ENCODE assay signal across 8 cellular contexts in genomic region chr15:20755665-20756398, GRCh38.
A peak's percentile ranks its signal among the peaks of the same experiment; 100 is the strongest.
DNase-seq lines count a peak whose midpoint lies in the region; ATAC-seq, FAIRE-seq and TF ChIP-seq lines count a peak whose summit lies in the region.
"Not testable (repeated sequence)": the region's sequence is repeated elsewhere in the genome, so short reads cannot be mapped to it uniquely, and the experiment has no call there.

No MANE protein-coding gene starts in this region.

- TF ChIP-seq CTCF in A549 (IDR thresholded peaks at IDR 0.05); PC-3 (conservative IDR thresholded peaks at IDR 0.05; ENCODE audit: low read depth, low read length); activated CD8-positive, alpha-beta T cell treated with anti-CD3 and anti-CD28 coated beads for 36 hours (IDR thresholded peaks at IDR 0.05); HepG2 (CRISPR knock-in tag; IDR thresholded peaks at IDR 0.05): not testable (repeated sequence)

- not testable (repeated sequence) for H3K4me2 ChIP-seq in A549; PC-3 (ENCODE audit: low read length); HepG2 (ENCODE audit: low read depth, low read length)

- H3K27ac ChIP-seq in A549; PC-3 (ENCODE audit: low read length); HepG2 (ENCODE audit: extremely low read length, insufficient read depth, low read length): not testable (repeated sequence)

- not testable (repeated sequence) for H3K4me1 ChIP-seq in A549; PC-3 (ENCODE audit: insufficient read depth, low read length); HepG2 (ENCODE audit: insufficient read depth, low read length)

- not testable (repeated sequence) for H3K4me3 Mint-ChIP-seq in activated CD8-positive, alpha-beta T cell treated with anti-CD3 and anti-CD28 coated beads for 36 hours

- not testable (repeated sequence) for TF ChIP-seq EP300 in A549 (IDR thresholded peaks at IDR 0.05); HepG2 (IDR thresholded peaks at IDR 0.05; ENCODE audit: low read depth in 2 of 2, low read length in 2 of 2); HepG2 (CRISPR knock-in tag; IDR thresholded peaks at IDR 0.05; ENCODE audit: borderline replicate concordance)

- POLR2A ChIA-PET in A549 (lab: Yijun Ruan, JAX); PC-3 (lab: Charles Lee; ENCODE audit: unreplicated experiment); activated CD8-positive, alpha-beta T cell treated with anti-CD3 and anti-CD28 coated beads for 36 hours (lab: Charles Lee); HepG2 (lab: Yijun Ruan, JAX): not testable (repeated sequence)

- H2AFZ ChIP-seq in PC-3 (ENCODE audit: low read length); HepG2 (ENCODE audit: low read length): not testable (repeated sequence)

- in situ Hi-C loops in HepG2 (cut with HindIII; ENCODE audit: extremely low pct_ligation_motif_present, low pct_unique_long_range_greater_than_20kb), result not testable (repeated sequence)

- H3K9me2 ChIP-seq in PC-3 (replicated peaks; ENCODE audit: low read length), result not testable (repeated sequence)

- not testable (repeated sequence) for H3K27ac Mint-ChIP-seq in activated CD8-positive, alpha-beta T cell treated with anti-CD3 and anti-CD28 coated beads for 36 hours

- not testable (repeated sequence) for BruUV-seq in PC-3 (replicated peaks; lab: Mats Ljungman, UMichigan); HepG2 (replicated peaks; lab: Mats Ljungman, UMichigan)

- not testable (repeated sequence) for H3F3A ChIP-seq in PC-3 (ENCODE audit: low read length, unreplicated experiment)

- CTCF ChIA-PET in A549 (lab: Yijun Ruan, JAX); PC-3 (lab: Charles Lee); activated CD8-positive, alpha-beta T cell treated with anti-CD3 and anti-CD28 coated beads for 36 hours (lab: Charles Lee); HepG2 (lab: Yijun Ruan, JAX; ENCODE audit: low intra/inter-chr PET ratio, low total read pairs): not testable (repeated sequence)

- not testable (repeated sequence) for FAIRE-seq in A549 (lab: Jason Lieb, UNC); HepG2 (lab: Jason Lieb, UNC)

- H3K4me1 Mint-ChIP-seq in activated CD8-positive, alpha-beta T cell treated with anti-CD3 and anti-CD28 coated beads for 36 hours (ENCODE audit: low read depth), result not testable (repeated sequence)

- not testable (repeated sequence) for TF ChIP-seq POLR2A in A549 (IDR thresholded peaks at IDR 0.05; ENCODE audit: low read length); HepG2 (IDR thresholded peaks at IDR 0.05; ENCODE audit: insufficient read depth in 1 of 2, low read depth in 2 of 2, low read length in 2 of 2)

- H3K9me3 Mint-ChIP-seq in activated CD8-positive, alpha-beta T cell treated with anti-CD3 and anti-CD28 coated beads for 36 hours, result not testable (repeated sequence)

- not testable (repeated sequence) for DNase-seq in A549 (ENCODE audit: low read depth in 1 of 2, low spot score in 1 of 2); PC-3; HepG2 (ENCODE audit: low spot score)
- peak; percentile 38 for DNase-seq in activated CD8-positive, alpha-beta T cell treated with anti-CD3 and anti-CD28 coated beads for 36 hours
- DNase-seq in activated T-helper 1 cell treated with Interleukin-2 at 50 U/mL for 16 hours (ENCODE audit: low read depth), result peak; percentile 7
- DNase-seq in stimulated activated CD4-positive, alpha-beta T cell treated with anti-CD3 and anti-CD28 coated beads, Interleukin-12 subunit alpha, Interleukin-12 subunit beta, amount 100 ng/mL, for 24 hours (ENCODE audit: low read depth in 2 of 2), result peak; percentile 44 to 64
- peak; percentile 7 to 52 for DNase-seq in stimulated activated CD8-positive, alpha-beta memory T cell treated with anti-CD3 and anti-CD28 coated beads, Interleukin-2, amount 100 ng/mL, for 48 hours (ENCODE audit: low read depth in 2 of 2)

- not testable (repeated sequence) for TF ChIP-seq RAD21 in A549 (conservative IDR thresholded peaks at IDR 0.05 in 1 of 2, IDR thresholded peaks at IDR 0.05 in 1 of 2); HepG2 (CRISPR knock-in tag; IDR thresholded peaks at IDR 0.05)

- not testable (repeated sequence) for H3K27me3 Mint-ChIP-seq in activated CD8-positive, alpha-beta T cell treated with anti-CD3 and anti-CD28 coated beads for 36 hours

- not testable (repeated sequence) for H3K9ac ChIP-seq in PC-3 (ENCODE audit: low read length); HepG2 (ENCODE audit: insufficient read depth, low read depth, low read length)

- not testable (repeated sequence) for H4K20me1 ChIP-seq in PC-3 (ENCODE audit: low read length); HepG2 (ENCODE audit: insufficient read depth, low read length)

- peak; percentile 89 to 100 for ATAC-seq in A549
- ATAC-seq in PC-3, result peak; percentile 97
- ATAC-seq in activated CD8-positive, alpha-beta T cell treated with anti-CD3 and anti-CD28 coated beads for 36 hours, result not testable (repeated sequence)
- peak; percentile 60 for ATAC-seq in esophagus mucosa
- peak; percentile 67 for ATAC-seq in HepG2

- not testable (repeated sequence) for H3K36me3 ChIP-seq in PC-3 (ENCODE audit: low read depth, low read length); HepG2 (replicated peaks in 1 of 2; ENCODE audit: control insufficient read depth in 1 of 2, insufficient read depth in 2 of 2, low read length in 2 of 2)

- not testable (repeated sequence) for H3K79me2 ChIP-seq in PC-3 (ENCODE audit: low read length); HepG2 (ENCODE audit: insufficient read depth, low read length)

- 85% methylated on average over 18 of the region's 65 CpGs for WGBS in A549 (ENCODE audit: missing lambda C conversion rate)
- WGBS in HepG2 (ENCODE audit: low lambda C conversion rate), result 25% methylated on average over 17 of the region's 65 CpGs

- H3K9me3 ChIP-seq in A549; PC-3 (ENCODE audit: low read length); HepG2 (ENCODE audit: low read length): not testable (repeated sequence)

- not testable (repeated sequence) for H3K36me3 Mint-ChIP-seq in activated CD8-positive, alpha-beta T cell treated with anti-CD3 and anti-CD28 coated beads for 36 hours (ENCODE audit: low read depth)

- intact Hi-C loops in PC-3 (cut with micrococcal nuclease); activated CD8-positive, alpha-beta T cell treated with anti-CD3 and anti-CD28 coated beads for 36 hours (cut with micrococcal nuclease); HepG2 (cut with micrococcal nuclease; ENCODE audit: unreplicated experiment): not testable (repeated sequence)

- not testable (repeated sequence) for H3K4me3 ChIP-seq in A549; PC-3 (ENCODE audit: low read length); HepG2 (replicated peaks in 1 of 3; ENCODE audit: insufficient read depth in 1 of 3, low read depth in 2 of 3, low read length in 3 of 3)

- H3K27me3 ChIP-seq in PC-3 (ENCODE audit: low read length); HepG2 (ENCODE audit: control insufficient read depth in 1 of 2, insufficient read depth in 2 of 2, low read length in 2 of 2): not testable (repeated sequence)
